ENCODE assay signal across 8 cellular contexts in genomic region chr4:153127773-153128494, GRCh38.
A peak's percentile ranks its signal among the peaks of the same experiment; 100 is the strongest.
DNase-seq lines count a peak whose midpoint lies in the region; ATAC-seq and TF ChIP-seq lines count a peak whose summit lies in the region.

No MANE protein-coding gene starts in this region.

- no peak for TF ChIP-seq POLR2A in erythroblast (IDR thresholded peaks at IDR 0.05; ENCODE audit: low read length)

- H3K9me3 Mint-ChIP-seq in IgD-negative memory B cell: no peaks in the 10 kb centered on the region

- DNase-seq in AG10803 (ENCODE audit: low read depth) (peak; percentile 75), activated T-cell treated with anti-CD3 and anti-CD28 coated beads for 24 hours (ENCODE audit: low read depth) (peak; percentile 75), erythroblast (lab: John Stamatoyannopoulos, UW) (peak; percentile 83 to 93), myocyte (ENCODE audit: low read depth) (peak; percentile 87)
- DNase-seq in stimulated activated CD8-positive, alpha-beta memory T cell treated with anti-CD3 and anti-CD28 coated beads, Interleukin-7, amount 100 ng/mL, for 1 hour (ENCODE audit: low read depth in 2 of 2): peak; percentile 71 to 78

- peaks cover 2% of the 10 kb centered on the region for H3K36me3 Mint-ChIP-seq in IgD-negative memory B cell

- H2AFZ ChIP-seq in OCI-LY1 (ENCODE audit: low read length): no peak overlapping the region

- peak; percentile 72 for ATAC-seq in GM19372 (IDR thresholded peaks at IDR 0.05; ENCODE audit: low read depth, unreplicated experiment)

- H3K27ac ChIP-seq in OCI-LY1 (ENCODE audit: low read depth, low read length, poor library complexity, severe bottlenecking): no peak overlapping the region

- H3K4me3 ChIP-seq in AG10803 (ENCODE audit: low read length): peak overlapping the region; percentile 38
- no peak overlapping the region for H3K4me3 ChIP-seq in OCI-LY1 (ENCODE audit: low read depth, low read length, poor library complexity, severe bottlenecking)

- no peak overlapping the region for H3K4me2 ChIP-seq in OCI-LY1 (ENCODE audit: low read length)

- H3F3A ChIP-seq in OCI-LY1 (ENCODE audit: insufficient read depth, low read length): no peaks in the 10 kb centered on the region

- no peaks in the 10 kb centered on the region for H4K20me1 ChIP-seq in OCI-LY1 (ENCODE audit: insufficient read depth, low read length)

- TF ChIP-seq CTCF in AG10803 (conservative IDR thresholded peaks at IDR 0.05; ENCODE audit: low read length) (peak; percentile 77), OCI-LY1 (IDR thresholded peaks at IDR 0.05; ENCODE audit: low read length) (peak; percentile 88)

- no peaks in the 10 kb centered on the region for H3K36me3 ChIP-seq in OCI-LY1 (ENCODE audit: insufficient read depth, low read length)

- peaks cover 2% of the 10 kb centered on the region for H3K27me3 Mint-ChIP-seq in IgD-negative memory B cell

- H3K9me3 ChIP-seq in OCI-LY1 (ENCODE audit: low read length): no peaks in the 10 kb centered on the region

- peaks cover 4% of the 10 kb centered on the region for H3K4me1 ChIP-seq in OCI-LY1 (ENCODE audit: insufficient read depth, low read length, severe bottlenecking)

- no peaks in the 10 kb centered on the region for H3K27me3 ChIP-seq in OCI-LY1 (ENCODE audit: insufficient read depth, low read length)

- H3K9me2 ChIP-seq in OCI-LY1 (ENCODE audit: low read depth, low read length): no peaks in the 10 kb centered on the region

- H3K9ac ChIP-seq in OCI-LY1 (ENCODE audit: low read length): no peak overlapping the region

- H3K79me2 ChIP-seq in OCI-LY1 (ENCODE audit: insufficient read depth, low read length): no peaks in the 10 kb centered on the region

- peaks cover 0 to 2% (median 0%) of the 10 kb centered on the region in 3 donors for H3K4me1 Mint-ChIP-seq in IgD-negative memory B cell

- peak overlapping the region in 2 of 3 donors; percentile 31 to 43 for H3K27ac Mint-ChIP-seq in IgD-negative memory B cell

- H3K4me3 Mint-ChIP-seq in IgD-negative memory B cell: no peak overlapping the region
